In the genomic region with DNA sequence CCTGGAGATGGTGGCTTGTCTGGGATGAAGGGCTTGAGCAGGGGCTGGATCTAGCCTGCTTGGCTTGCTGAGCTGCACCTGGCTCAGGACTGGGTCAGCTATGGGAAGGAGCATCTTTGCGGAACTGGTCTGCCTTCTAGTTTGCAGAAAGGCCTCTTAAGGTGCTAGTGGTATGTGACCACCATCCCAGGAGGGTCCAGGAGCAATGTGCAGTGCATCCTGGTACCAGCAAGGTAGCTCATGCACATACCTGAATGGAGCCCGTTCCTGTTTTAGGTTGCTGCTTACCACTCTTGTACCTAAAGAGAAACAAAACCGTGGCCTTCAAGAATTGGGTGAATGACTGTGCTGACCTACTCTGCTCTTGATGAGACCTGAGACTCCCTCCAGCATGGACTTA, we compare ENCODE assay signal across 20 cellular contexts.
DNase-seq lines count a peak whose midpoint lies in the region; ATAC-seq and TF ChIP-seq lines count a peak whose summit lies in the region.
"Had no signal": no experiment of that assay in that cellular context is flagged by ENCODE, and none has a peak within 500 bp of the region (broad histone marks: within the 10 kb centered on the region; RNA-seq: fewer than 3 reads in every experiment).

No MANE protein-coding gene starts in this region.

- 86% methylated on average over 3 of the region's 3 CpGs; no CpG with 5 or more reads in 1 of the 2 donors for WGBS in esophagus squamous epithelium, 2 donors

- H3K4me1 ChIP-seq in left ventricle myocardium inferior = peaks cover 54% of the 10 kb centered on the region
- H3K4me1 ChIP-seq in esophagus squamous epithelium = peaks cover 24 to 68% (median 29%) of the 10 kb centered on the region in 3 donors
- peaks cover 54 to 60% of the 10 kb centered on the region in 2 experiments for H3K4me1 ChIP-seq in neutrophil (ENCODE audit: control insufficient read depth in 1 of 2, insufficient read depth in 1 of 2, low read depth in 1 of 2, low read length in 1 of 2)

- DNase-seq in left ventricle myocardium inferior = no peak
- DNase-seq in Right ventricle myocardium superior = no peak
- DNase-seq in esophagus squamous epithelium (lab: John Stamatoyannopoulos, UW) = no peak
- DNase-seq in activated T-helper 2 cell treated with anti-CD3 and anti-CD28 coated beads, Interferon-gamma antibody, Interleukin-2, Interleukin-4, amounts not matched to agents 10 μg/mL and 5 μg/mL and 100 μg/mL, durations not matched to agents 14 hours and 24 hours and 36 hours (ENCODE audit: low spot score) = no peak
- no peak for DNase-seq in stimulated activated CD4-positive, alpha-beta T cell treated with anti-CD3 and anti-CD28 coated beads, Interleukin-4, amount 100 ng/mL, for 1 hour
- no peak for DNase-seq in HuH-7 (ENCODE audit: low spot score)
- DNase-seq in Calu3 = no peak
- DNase-seq: activated CD4-positive, alpha-beta T cell treated with anti-CD3 and anti-CD28 coated beads, Interleukin-2, amount 10 ng/mL, durations not matched to agents 24 days and 14 days; amygdala; foreskin melanocyte; GF-D8; Karpas-422; NCI-H1105; NCI-H748 treated with DMSO at 0.1 percent for 48 hours; occipital lobe had no signal

- no peaks in the 10 kb centered on the region for H3K36me3 Mint-ChIP-seq in activated T-helper 2 cell treated with anti-CD3 and anti-CD28 coated beads, Interferon-gamma antibody, Interleukin-2, Interleukin-4, amounts not matched to agents 10 μg/mL and 5 μg/mL and 100 μg/mL, durations not matched to agents 14 hours and 24 hours and 36 hours (ENCODE audit: low read depth)
- peaks cover 6% of the 10 kb centered on the region for H3K36me3 Mint-ChIP-seq in Calu3 (ENCODE audit: insufficient read depth, unreplicated experiment)

- peaks cover 8% of the 10 kb centered on the region for H3K27me3 Mint-ChIP-seq in activated T-helper 2 cell treated with anti-CD3 and anti-CD28 coated beads, Interferon-gamma antibody, Interleukin-2, Interleukin-4, amounts not matched to agents 10 μg/mL and 5 μg/mL and 100 μg/mL, durations not matched to agents 14 hours and 24 hours and 36 hours (ENCODE audit: low read depth)
- no peaks in the 10 kb centered on the region for H3K27me3 Mint-ChIP-seq in Calu3 (ENCODE audit: unreplicated experiment)

- H3K9me3 Mint-ChIP-seq in activated T-helper 2 cell treated with anti-CD3 and anti-CD28 coated beads, Interferon-gamma antibody, Interleukin-2, Interleukin-4, amounts not matched to agents 10 μg/mL and 5 μg/mL and 100 μg/mL, durations not matched to agents 14 hours and 24 hours and 36 hours = no peaks in the 10 kb centered on the region
- H3K9me3 Mint-ChIP-seq in Calu3 (ENCODE audit: low read depth, unreplicated experiment) = no peaks in the 10 kb centered on the region

- ATAC-seq in Right ventricle myocardium superior (ENCODE audit: poor library complexity) = no peak
- ATAC-seq: Panc1 had no signal

- no peak for TF ChIP-seq POLR2A in esophagus squamous epithelium (IDR thresholded peaks at IDR 0.05)

- H3K4me3 ChIP-seq in left ventricle myocardium inferior (no peak overlapping the region), esophagus squamous epithelium (no peak overlapping the region), neutrophil (ENCODE audit: low read depth in 1 of 2, low read length in 1 of 2) (no peak overlapping the region)
- H3K4me3 ChIP-seq: mucosa of descending colon, right atrium auricular region had no signal

- CTCF ChIA-PET in Calu3 (lab: Charles Lee) = interaction anchor here (0.6 to 1.3 kb wide), 3 partner anchors 49 to 194 kb away, joined by 3 to 8 read pairs (median 5); no protein-coding TSS in a partner anchor

- H3K27ac Mint-ChIP-seq in activated T-helper 2 cell treated with anti-CD3 and anti-CD28 coated beads, Interferon-gamma antibody, Interleukin-2, Interleukin-4, amounts not matched to agents 10 μg/mL and 5 μg/mL and 100 μg/mL, durations not matched to agents 14 hours and 24 hours and 36 hours = no peak overlapping the region
- no peak overlapping the region for H3K27ac Mint-ChIP-seq in Calu3 (ENCODE audit: unreplicated experiment)
- H3K27ac Mint-ChIP-seq: activated CD4-positive, alpha-beta T cell treated with anti-CD3 and anti-CD28 coated beads, Interleukin-2, amount 10 ng/mL, durations not matched to agents 24 days and 14 days had no signal

- H3K36me3 ChIP-seq in left ventricle myocardium inferior = no peaks in the 10 kb centered on the region
- no peaks in the 10 kb centered on the region for H3K36me3 ChIP-seq in esophagus squamous epithelium
- H3K36me3 ChIP-seq in neutrophil = no peaks in the 10 kb centered on the region
- H3K36me3 ChIP-seq: right atrium auricular region had no signal

- intact Hi-C loops in left ventricle myocardium inferior (cut with micrococcal nuclease) = no loop called here
- intact Hi-C loops in Right ventricle myocardium superior (cut with DNase I) = no loop called here
- intact Hi-C loops in esophagus squamous epithelium (cut with DNase I) = no loop called here
- intact Hi-C loops in activated T-helper 2 cell treated with anti-CD3 and anti-CD28 coated beads, Interferon-gamma antibody, Interleukin-2, Interleukin-4, amounts not matched to agents 10 μg/mL and 5 μg/mL and 100 μg/mL, durations not matched to agents 14 hours and 24 hours and 36 hours (cut with micrococcal nuclease) = no loop called here
- intact Hi-C loops in Calu3 (cut with micrococcal nuclease; ENCODE audit: unreplicated experiment) = no loop called here

- H3K27ac ChIP-seq in left ventricle myocardium inferior (replicated peaks) = peak overlapping the region; percentile 78
- peak overlapping the region; percentile 71 to 80 (median 74) for H3K27ac ChIP-seq in esophagus squamous epithelium
- H3K27ac ChIP-seq in neutrophil = peak overlapping the region; percentile 96
- H3K27ac ChIP-seq: 22Rv1 had no signal

- H3K9me3 ChIP-seq in left ventricle myocardium inferior (replicated peaks) = no peaks in the 10 kb centered on the region
- H3K9me3 ChIP-seq in esophagus squamous epithelium = no peaks in the 10 kb centered on the region
- H3K9me3 ChIP-seq in neutrophil = no peaks in the 10 kb centered on the region
- H3K9me3 ChIP-seq: mucosa of descending colon, right atrium auricular region had no signal

- H3K27me3 ChIP-seq in left ventricle myocardium inferior (ENCODE audit: low read depth) (no peaks in the 10 kb centered on the region), esophagus squamous epithelium (no peaks in the 10 kb centered on the region), neutrophil (no peaks in the 10 kb centered on the region)
- H3K27me3 ChIP-seq: right atrium auricular region had no signal

- no peak overlapping the region for H3K4me3 Mint-ChIP-seq in activated T-helper 2 cell treated with anti-CD3 and anti-CD28 coated beads, Interferon-gamma antibody, Interleukin-2, Interleukin-4, amounts not matched to agents 10 μg/mL and 5 μg/mL and 100 μg/mL, durations not matched to agents 14 hours and 24 hours and 36 hours (ENCODE audit: low read depth)
- H3K4me3 Mint-ChIP-seq in Calu3 (ENCODE audit: low read depth, unreplicated experiment) = no peak overlapping the region
- H3K4me3 Mint-ChIP-seq: activated CD4-positive, alpha-beta T cell treated with anti-CD3 and anti-CD28 coated beads, Interleukin-2, amount 10 ng/mL, durations not matched to agents 24 days and 14 days had no signal

- no TSS peak for BruUV-seq in Calu3 (replicated peaks; lab: Mats Ljungman, UMichigan)

- H3K4me1 Mint-ChIP-seq in activated T-helper 2 cell treated with anti-CD3 and anti-CD28 coated beads, Interferon-gamma antibody, Interleukin-2, Interleukin-4, amounts not matched to agents 10 μg/mL and 5 μg/mL and 100 μg/mL, durations not matched to agents 14 hours and 24 hours and 36 hours (ENCODE audit: low read depth) = peaks cover 7% of the 10 kb centered on the region
- peaks cover 16% of the 10 kb centered on the region for H3K4me1 Mint-ChIP-seq in Calu3 (ENCODE audit: low read depth, unreplicated experiment)

- TF ChIP-seq CTCF in left ventricle myocardium inferior (IDR thresholded peaks at IDR 0.05; ENCODE audit: borderline replicate concordance) (no peak), esophagus squamous epithelium (IDR thresholded peaks at IDR 0.05) (no peak), neutrophil (IDR thresholded peaks at IDR 0.05) (no peak), Calu3 (IDR thresholded peaks at IDR 0.05; ENCODE audit: unreplicated experiment) (no peak)
